1 cellular context compared by ENCODE assay signal in genomic region chr12:124736115-124737039, GRCh38.
TF ChIP-seq lines count a peak whose summit lies in the region.

No MANE protein-coding gene starts in this region.

TF ChIP-seq in K562, 482 proteins besides CTCF, POLR2A, EP300 and RAD21 (continued from another document):
- TF ChIP-seq, protein P1, sequence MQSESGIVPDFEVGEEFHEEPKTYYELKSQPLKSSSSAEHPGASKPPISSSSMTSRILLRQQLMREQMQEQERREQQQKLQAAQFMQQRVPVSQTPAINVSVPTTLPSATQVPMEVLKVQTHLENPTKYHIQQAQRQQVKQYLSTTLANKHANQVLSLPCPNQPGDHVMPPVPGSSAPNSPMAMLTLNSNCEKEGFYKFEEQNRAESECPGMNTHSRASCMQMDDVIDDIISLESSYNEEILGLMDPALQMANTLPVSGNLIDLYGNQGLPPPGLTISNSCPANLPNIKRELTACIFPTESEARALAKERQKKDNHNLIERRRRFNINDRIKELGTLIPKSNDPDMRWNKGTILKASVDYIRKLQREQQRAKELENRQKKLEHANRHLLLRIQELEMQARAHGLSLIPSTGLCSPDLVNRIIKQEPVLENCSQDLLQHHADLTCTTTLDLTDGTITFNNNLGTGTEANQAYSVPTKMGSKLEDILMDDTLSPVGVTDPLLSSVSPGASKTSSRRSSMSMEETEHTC (IDR thresholded peaks at IDR 0.05), result no peak
- TF ChIP-seq GABPB2 (CRISPR knock-in tag; conservative IDR thresholded peaks at IDR 0.05) (no peak), TEAD4 (IDR thresholded peaks at IDR 0.05; ENCODE audit: low read length) (peak; percentile 57; the same call in 1 of the 2 replicates), TEAD4 (CRISPR knock-in tag; IDR thresholded peaks at IDR 0.05; ENCODE audit: borderline replicate concordance) (no peak), ZNF41 (CRISPR knock-in tag; conservative IDR thresholded peaks at IDR 0.05) (no peak), EGR1 (conservative IDR thresholded peaks at IDR 0.05) (peak; percentile 89)
- TF ChIP-seq, protein P2, sequence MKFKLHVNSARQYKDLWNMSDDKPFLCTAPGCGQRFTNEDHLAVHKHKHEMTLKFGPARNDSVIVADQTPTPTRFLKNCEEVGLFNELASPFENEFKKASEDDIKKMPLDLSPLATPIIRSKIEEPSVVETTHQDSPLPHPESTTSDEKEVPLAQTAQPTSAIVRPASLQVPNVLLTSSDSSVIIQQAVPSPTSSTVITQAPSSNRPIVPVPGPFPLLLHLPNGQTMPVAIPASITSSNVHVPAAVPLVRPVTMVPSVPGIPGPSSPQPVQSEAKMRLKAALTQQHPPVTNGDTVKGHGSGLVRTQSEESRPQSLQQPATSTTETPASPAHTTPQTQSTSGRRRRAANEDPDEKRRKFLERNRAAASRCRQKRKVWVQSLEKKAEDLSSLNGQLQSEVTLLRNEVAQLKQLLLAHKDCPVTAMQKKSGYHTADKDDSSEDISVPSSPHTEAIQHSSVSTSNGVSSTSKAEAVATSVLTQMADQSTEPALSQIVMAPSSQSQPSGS (CRISPR knock-in tag; IDR thresholded peaks at IDR 0.05), result no peak
